Comparison of ENCODE assay signal across 26 cellular contexts in genomic region chr10:125468273-125468672, GRCh38.
"Had no signal": no experiment of that assay in that cellular context is flagged by ENCODE, and none has a peak within 500 bp of the region (broad histone marks: within the 10 kb centered on the region; RNA-seq: fewer than 3 reads in every experiment).

No MANE protein-coding gene starts in this region.

- ATAC-seq: effector memory CD8-positive, alpha-beta T cell; esophagus mucosa; foreskin keratinocyte; gastrocnemius medialis; gastroesophageal sphincter; heart left ventricle; heart right ventricle had no signal

- H3K9me3 ChIP-seq: colonic mucosa, esophagus squamous epithelium, gastrocnemius medialis, gastroesophageal sphincter, heart left ventricle, heart right ventricle had no signal

- H3K27ac Mint-ChIP-seq: dendritic cell treated with granulocyte-macrophage colony-stimulating factor and Interleukin-4, amounts not matched to agents 40 ng/mL and 50 ng/mL, for 4 days; effector memory CD8-positive, alpha-beta T cell; endodermal cell had no signal

- H3K4me1 ChIP-seq: colonic mucosa, esophagus squamous epithelium, foreskin keratinocyte, gastrocnemius medialis, gastroesophageal sphincter, heart left ventricle, heart right ventricle had no signal

- H3K27me3 ChIP-seq: colonic mucosa, esophagus squamous epithelium, gastroesophageal sphincter had no signal

- H3K9me3 Mint-ChIP-seq: dendritic cell treated with granulocyte-macrophage colony-stimulating factor and Interleukin-4, amounts not matched to agents 40 ng/mL and 50 ng/mL, for 4 days; effector memory CD8-positive, alpha-beta T cell; endodermal cell had no signal

- H3K27me3 Mint-ChIP-seq: dendritic cell treated with granulocyte-macrophage colony-stimulating factor and Interleukin-4, amounts not matched to agents 40 ng/mL and 50 ng/mL, for 4 days had no signal

- H3K4me3 ChIP-seq: colonic mucosa, coronary artery, esophagus squamous epithelium, gastrocnemius medialis, gastroesophageal sphincter, heart left ventricle, heart right ventricle, hepatocyte had no signal

- H3K27ac ChIP-seq: colonic mucosa, coronary artery, dorsolateral prefrontal cortex, epithelial cell of prostate, esophagus squamous epithelium, foreskin keratinocyte, gastrocnemius medialis, gastroesophageal sphincter, heart left ventricle, heart right ventricle, hepatocyte had no signal

- H3K4me3 Mint-ChIP-seq: dendritic cell treated with granulocyte-macrophage colony-stimulating factor and Interleukin-4, amounts not matched to agents 40 ng/mL and 50 ng/mL, for 4 days; effector memory CD8-positive, alpha-beta T cell; endodermal cell had no signal

- H3K36me3 ChIP-seq: colonic mucosa, esophagus squamous epithelium, gastrocnemius medialis, gastroesophageal sphincter, heart left ventricle, heart right ventricle had no signal

- DNase-seq: colonic mucosa; cortex of kidney; dermis blood vessel endothelial cell; effector CD4-positive, alpha-beta T cell; effector CD8-positive, alpha-beta T cell; effector memory CD4-positive, alpha-beta T cell; effector memory CD8-positive, alpha-beta T cell; endodermal cell; erythroblast; esophagus squamous epithelium; foreskin fibroblast; foreskin keratinocyte; foreskin melanocyte; gastrocnemius medialis; glutamatergic neuron; head of caudate nucleus; heart right ventricle; hippocampal formation had no signal

- H3K4me1 Mint-ChIP-seq: endodermal cell had no signal
